In genomic region chr7:29588212-29588611, GRCh38 we compare ENCODE assay signal across 15 cellular contexts. TPM values are rescaled to one million over a fixed set of nuclear protein-coding genes. Genes with fewer than 3 reads are reported as not detected.
DNase-seq lines count a peak whose midpoint lies in the region; ATAC-seq, FAIRE-seq and TF ChIP-seq lines count a peak whose summit lies in the region.
"Had no signal": no experiment of that assay in that cellular context is flagged by ENCODE, and none has a peak within 500 bp of the region (broad histone marks: within the 10 kb centered on the region; RNA-seq: fewer than 3 reads in every experiment).

No MANE protein-coding gene starts in this region.

- H3K4me1 ChIP-seq in DND-41 (ENCODE audit: insufficient read depth, low read length) = peaks cover 11% of the 10 kb centered on the region
- H3K4me1 ChIP-seq in Loucy (ENCODE audit: insufficient read depth, low read length, poor library complexity, severe bottlenecking) = peaks cover 4% of the 10 kb centered on the region
- H3K4me1 ChIP-seq in K562 (replicated peaks in 1 of 2; ENCODE audit: control insufficient read depth in 2 of 2, insufficient read depth in 2 of 2, low read length in 2 of 2) = no peaks in the 10 kb centered on the region

- TF ChIP-seq RAD21 in K562 (CRISPR knock-in tag; conservative IDR thresholded peaks at IDR 0.05 in 1 of 2, IDR thresholded peaks at IDR 0.05 in 1 of 2) = no peak

- in situ Hi-C loops in K562 (cut with MboI) = no loop called here

- H3K79me2 ChIP-seq in DND-41 (ENCODE audit: insufficient read depth, low read length) (no peaks in the 10 kb centered on the region), Loucy (ENCODE audit: insufficient read depth, low read length) (no peaks in the 10 kb centered on the region), K562 (ENCODE audit: control insufficient read depth, insufficient read depth, low read length) (no peaks in the 10 kb centered on the region)

- TF ChIP-seq CTCF in DND-41 (IDR thresholded peaks at IDR 0.05; ENCODE audit: borderline replicate concordance, extremely low read depth, low read length, poor library complexity, severe bottlenecking) (no peak), Loucy (conservative IDR thresholded peaks at IDR 0.05; ENCODE audit: low read length) (no peak), K562 (IDR thresholded peaks at IDR 0.05 in 2 of 3, conservative IDR thresholded peaks at IDR 0.05 in 1 of 3; ENCODE audit: insufficient read depth in 2 of 3, low read depth in 1 of 3, low read length in 3 of 3) (no peak), Calu3 (IDR thresholded peaks at IDR 0.05; ENCODE audit: unreplicated experiment) (no peak)

- no peak overlapping the region for H3K9ac ChIP-seq in DND-41 (ENCODE audit: low read depth, low read length)
- no peak overlapping the region for H3K9ac ChIP-seq in Loucy (ENCODE audit: low read depth, low read length, poor library complexity, severe bottlenecking)
- no peak overlapping the region for H3K9ac ChIP-seq in K562 (ENCODE audit: insufficient read depth in 1 of 2, low read depth in 2 of 2, low read length in 2 of 2)

- no peaks in the 10 kb centered on the region for H3K9me1 ChIP-seq in K562 (ENCODE audit: control insufficient read depth, insufficient read depth, low read length)

- TF ChIP-seq POLR2A in K562 (conservative IDR thresholded peaks at IDR 0.05) = no peak

- BruUV-seq in K562 (replicated peaks; lab: Mats Ljungman, UMichigan) (no TSS peak), Calu3 (replicated peaks; lab: Mats Ljungman, UMichigan) (no TSS peak)

- H3K36me3 ChIP-seq in DND-41 (ENCODE audit: insufficient read depth, low read length) (no peaks in the 10 kb centered on the region), Loucy (ENCODE audit: insufficient read depth, low read length) (no peaks in the 10 kb centered on the region), K562 (ENCODE audit: control insufficient read depth, insufficient read depth, low read length) (no peaks in the 10 kb centered on the region)

- intact Hi-C loops in K562 (cut with micrococcal nuclease) (no loop called here), Calu3 (cut with micrococcal nuclease; ENCODE audit: unreplicated experiment) (no loop called here)

- no peak for TF ChIP-seq EP300 in K562 (IDR thresholded peaks at IDR 0.05; ENCODE audit: low read length)

- DNase-seq in DND-41 = no peak
- no peak for DNase-seq in K562 (ENCODE audit: extremely low read depth in 1 of 4, low spot score in 3 of 4)
- DNase-seq in naive B cell = no peak
- no peak for DNase-seq in Calu3
- DNase-seq in activated naive CD4-positive, alpha-beta T cell (lab: John Stamatoyannopoulos, UW) = no peak
- DNase-seq in stimulated activated CD4-positive, alpha-beta T cell treated with anti-CD3 and anti-CD28 coated beads, Interleukin-1b, Interleukin-23, amount 100 ng/mL, for 48 hours = no peak
- DNase-seq: GF-D8, GOT3, NCI-H1436 treated with DMSO at 0.1 percent for 48 hours, NCI-H2081, NCI-H774, SHP77 treated with DMSO at 0.1 percent for 48 hours had no signal

- H3K27me3 ChIP-seq in DND-41 (ENCODE audit: insufficient read depth, low read length, poor library complexity) (no peaks in the 10 kb centered on the region), Loucy (ENCODE audit: insufficient read depth, low read length, poor library complexity, severe bottlenecking) (no peaks in the 10 kb centered on the region), K562 (ENCODE audit: control insufficient read depth in 2 of 2, insufficient read depth in 2 of 2, low read length in 2 of 2) (no peaks in the 10 kb centered on the region; a peak in 1 of 5 replicates)

- H3K4me2 ChIP-seq in DND-41 (ENCODE audit: insufficient read depth, low read length) (no peak overlapping the region), Loucy (ENCODE audit: low read depth, low read length, poor library complexity, severe bottlenecking) (no peak overlapping the region), K562 (ENCODE audit: insufficient read depth, low read length) (no peak overlapping the region)

- H3K27ac Mint-ChIP-seq in naive B cell (no peak overlapping the region), Calu3 (ENCODE audit: unreplicated experiment) (no peak overlapping the region)

- peaks cover 4 to 10% (median 9%) of the 10 kb centered on the region in 3 donors for H3K4me1 Mint-ChIP-seq in naive B cell
- H3K4me1 Mint-ChIP-seq in Calu3 (ENCODE audit: low read depth, unreplicated experiment) = peaks cover 26% of the 10 kb centered on the region

- H3K9me2 ChIP-seq in Loucy (replicated peaks; ENCODE audit: low read depth, low read length) = no peaks in the 10 kb centered on the region

- H3K9me3 Mint-ChIP-seq in naive B cell (peaks cover 0 to 2% (median 0%) of the 10 kb centered on the region in 7 donors), Calu3 (ENCODE audit: low read depth, unreplicated experiment) (no peaks in the 10 kb centered on the region)

- H3F3A ChIP-seq in Loucy (ENCODE audit: low read depth) = no peaks in the 10 kb centered on the region

- H3K4me3 Mint-ChIP-seq in naive B cell (peak overlapping the region in 5 of 8 donors; percentile 29 to 80 (median 53)), Calu3 (ENCODE audit: low read depth, unreplicated experiment) (no peak overlapping the region)

- CTCF ChIA-PET in K562 (lab: Yijun Ruan, JAX; ENCODE audit: low intra/inter-chr PET ratio) = no interaction called here
- CTCF ChIA-PET in Calu3 (lab: Charles Lee) = interaction anchor here (0.6 to 1.3 kb wide), 4 partner anchors 10 to 474 kb away, joined by 3 to 7 read pairs (median 5); no protein-coding TSS in a partner anchor

- H3K27ac ChIP-seq in DND-41 (ENCODE audit: low read length) (no peak overlapping the region), K562 (ENCODE audit: extremely low read depth, low read depth, low read length) (no peak overlapping the region)

- H3K4me3 ChIP-seq in DND-41 (ENCODE audit: low read depth in 1 of 2, low read length in 2 of 2) (no peak overlapping the region), Loucy (ENCODE audit: low read length, poor library complexity, severe bottlenecking) (no peak overlapping the region), K562 (no peak overlapping the region)

- no peak for ATAC-seq in DND-41 (ENCODE audit: insufficient read depth, low read depth)
- no peak for ATAC-seq in K562
- no peak for ATAC-seq in naive B cell (ENCODE audit: low read depth in 2 of 2)

- 0% methylated on average over 2 of the region's 2 CpGs for WGBS in K562 (ENCODE audit: insufficient coverage, low coverage, missing lambda C conversion rate)

- H2AFZ ChIP-seq in DND-41 (ENCODE audit: low read depth, low read length) (0 out of 2 replicates have a peak overlapping the region, but pooled peaks have one; percentile 42), Loucy (ENCODE audit: low read length) (peak overlapping the region; percentile 76), K562 (ENCODE audit: low read depth, low read length) (0 out of 2 replicates have a peak overlapping the region, but pooled peaks have one; percentile 63)

- FAIRE-seq in K562 (lab: Jason Lieb, UNC) = no peak
- FAIRE-seq: RCC 7860 had no signal

- H3K27me3 Mint-ChIP-seq in naive B cell (peaks cover 4 to 19% (median 7%) of the 10 kb centered on the region in 3 donors), Calu3 (ENCODE audit: unreplicated experiment) (no peaks in the 10 kb centered on the region)

- no peaks in the 10 kb centered on the region for H3K36me3 Mint-ChIP-seq in naive B cell
- no peaks in the 10 kb centered on the region for H3K36me3 Mint-ChIP-seq in Calu3 (ENCODE audit: insufficient read depth, unreplicated experiment)

- POLR2A ChIA-PET in K562 (lab: Yijun Ruan, JAX) = no interaction called here

- H3K9me3 ChIP-seq in DND-41 (ENCODE audit: insufficient read depth, low read length, severe bottlenecking) (no peaks in the 10 kb centered on the region), Loucy (ENCODE audit: insufficient read depth, low read depth, low read length) (no peaks in the 10 kb centered on the region), K562 (replicated peaks; ENCODE audit: control insufficient read depth, insufficient read depth, low read depth, low read length) (no peaks in the 10 kb centered on the region)

- H4K20me1 ChIP-seq in DND-41 (ENCODE audit: insufficient read depth, low read length) (no peaks in the 10 kb centered on the region), Loucy (ENCODE audit: insufficient read depth, low read length, poor library complexity, severe bottlenecking) (no peaks in the 10 kb centered on the region), K562 (replicated peaks; ENCODE audit: control insufficient read depth, insufficient read depth, low read length) (no peaks in the 10 kb centered on the region)

TF ChIP-seq in K562, 482 proteins besides CTCF, POLR2A, EP300 and RAD21 (continues in another document):
- TF ChIP-seq, protein P1, sequence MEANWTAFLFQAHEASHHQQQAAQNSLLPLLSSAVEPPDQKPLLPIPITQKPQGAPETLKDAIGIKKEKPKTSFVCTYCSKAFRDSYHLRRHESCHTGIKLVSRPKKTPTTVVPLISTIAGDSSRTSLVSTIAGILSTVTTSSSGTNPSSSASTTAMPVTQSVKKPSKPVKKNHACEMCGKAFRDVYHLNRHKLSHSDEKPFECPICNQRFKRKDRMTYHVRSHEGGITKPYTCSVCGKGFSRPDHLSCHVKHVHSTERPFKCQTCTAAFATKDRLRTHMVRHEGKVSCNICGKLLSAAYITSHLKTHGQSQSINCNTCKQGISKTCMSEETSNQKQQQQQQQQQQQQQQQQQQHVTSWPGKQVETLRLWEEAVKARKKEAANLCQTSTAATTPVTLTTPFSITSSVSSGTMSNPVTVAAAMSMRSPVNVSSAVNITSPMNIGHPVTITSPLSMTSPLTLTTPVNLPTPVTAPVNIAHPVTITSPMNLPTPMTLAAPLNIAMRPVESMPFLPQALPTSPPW (CRISPR knock-in tag; IDR thresholded peaks at IDR 0.05) = no peak

RNA-seq across cellular contexts. Expression of gene PRR15, which starts 24.6 kb away (rescaled TPM):
- not detected in 2 replicates for total RNA-seq in K562 (2011; cell fraction: chromatin; rRNA removed; ENCODE audit: low replicate concordance)
- total RNA-seq in K562 (2011; cell fraction: nucleolus; rRNA removed) = not detected in 2 replicates
- not detected in 2 replicates for total RNA-seq in K562 (2011; cell fraction: nucleoplasm; rRNA removed)
- total RNA-seq in K562 (2014; rRNA removed) (not detected in 2 replicates), K562 (2014; rRNA removed; fragmentation: Illumina TruSeq; extraction: Trizol) (not detected in 2 replicates), K562 (2015; rRNA removed; fragmentation: Illumina TruSeq; extraction: Trizol) (not detected in 2 replicates), K562 (2021) (not detected in 2 replicates), Calu3 (2022) (76.1 and 111 TPM in 2 replicates)
- polyA plus RNA-seq in K562 (2011; rRNA removed) (not detected in 2 replicates), K562 (2014; fragmentation: Illumina TruSeq; extraction: Trizol) (not detected in 2 replicates), K562 (2014; fragmentation: Nextera tagmentation; extraction: Ambion mirVana) (not detected), K562 (2014; rRNA removed) (not detected in 2 replicates), naive B cell (ENCODE audit: low read depth in 6 of 6) (not detected)
- not detected in 2 replicates for polyA plus RNA-seq in K562 (2011; cell fraction: cytosol; rRNA removed)
- not detected in 2 replicates for polyA plus RNA-seq in K562 (2011; cell fraction: nucleus; rRNA removed)
- polyA plus RNA-seq in K562 (2012) = not detected in 2 replicates
- not detected in 2 replicates for polyA minus RNA-seq in K562 (2011; rRNA and poly(A)+ RNA removed)
- polyA minus RNA-seq in K562 (2011; cell fraction: cytosol; rRNA and poly(A)+ RNA removed) = not detected in 2 replicates
- not detected in 2 replicates for polyA minus RNA-seq in K562 (2011; cell fraction: nucleus; rRNA and poly(A)+ RNA removed)
- total RNA-seq: NCI-H460 had no signal

Comparison
In these comparisons a context has a peak if more than half of its experiments do, and no peak if none do; other contexts are left out.
1. RNA of gene PRR15, which starts 24.6 kb away (total RNA-seq): 76.1 to 111 TPM in Calu3; not detected in K562; every median in the first group is over 10 times any median in the second.
2. Peak in every context shown above with its lines, with median percentiles within 50 percentile points of each other: H2AFZ ChIP-seq.